In genomic region chr2:55609931-55610578, GRCh38 we compare ENCODE assay signal across 18 cellular contexts. TPM values are rescaled to one million over a fixed set of nuclear protein-coding genes. Genes with fewer than 3 reads are reported as not detected.
DNase-seq lines count a peak whose midpoint lies in the region; ATAC-seq and TF ChIP-seq lines count a peak whose summit lies in the region.
"Had no signal": no experiment of that assay in that cellular context is flagged by ENCODE, and none has a peak within 500 bp of the region (broad histone marks: within the 10 kb centered on the region; RNA-seq: fewer than 3 reads in every experiment).

No MANE protein-coding gene starts in this region.

- H3K9ac ChIP-seq in endocrine pancreas (ENCODE audit: control insufficient read depth, insufficient read depth, low read length) = no peak overlapping the region
- H3K9ac ChIP-seq: neural progenitor cell had no signal

- no peak overlapping the region for H3K4me3 ChIP-seq in CD4-positive, CD25-positive, alpha-beta regulatory T cell (ENCODE audit: low read depth, low read length)
- H3K4me3 ChIP-seq in endocrine pancreas (ENCODE audit: control insufficient read depth, insufficient read depth, low read length) (peak overlapping the region; percentile 14), sigmoid colon (no peak overlapping the region)
- H3K4me3 ChIP-seq: coronary artery, neural progenitor cell, thyroid gland had no signal

- no peak for TF ChIP-seq POLR2A in sigmoid colon (IDR thresholded peaks at IDR 0.05)

- WGBS in sigmoid colon, 2 donors = 35 to 67% methylated on average over 1 of the region's 1 CpG

- no peak for TF ChIP-seq EP300 in sigmoid colon (IDR thresholded peaks at IDR 0.05)

- H3K4me3 Mint-ChIP-seq in CD4-positive, CD25-positive, alpha-beta regulatory T cell = peak overlapping the region; percentile 2 to 18 (median 4)
- peak overlapping the region in 1 of 4 donors; percentile 5 for H3K4me3 Mint-ChIP-seq in IgD-negative memory B cell
- H3K4me3 Mint-ChIP-seq in nephron = no peak overlapping the region
- H3K4me3 Mint-ChIP-seq: brain, neural progenitor cell had no signal

- no peaks in the 10 kb centered on the region for H3K9me3 ChIP-seq in CD4-positive, CD25-positive, alpha-beta regulatory T cell (ENCODE audit: control insufficient read depth in 2 of 2, low read length in 2 of 2)
- H3K9me3 ChIP-seq in endocrine pancreas (ENCODE audit: control insufficient read depth, low read length) (no peaks in the 10 kb centered on the region), sigmoid colon (no peaks in the 10 kb centered on the region)
- H3K9me3 ChIP-seq: Caco-2, thyroid gland had no signal

- H3K9me3 Mint-ChIP-seq in CD4-positive, CD25-positive, alpha-beta regulatory T cell = no peaks in the 10 kb centered on the region
- H3K9me3 Mint-ChIP-seq in IgD-negative memory B cell (no peaks in the 10 kb centered on the region), nephron (no peaks in the 10 kb centered on the region)
- H3K9me3 Mint-ChIP-seq: brain, neural progenitor cell had no signal

- peaks cover 27% of the 10 kb centered on the region for H3K36me3 Mint-ChIP-seq in CD4-positive, CD25-positive, alpha-beta regulatory T cell
- peaks cover 12% of the 10 kb centered on the region for H3K36me3 Mint-ChIP-seq in IgD-negative memory B cell
- peaks cover 44% of the 10 kb centered on the region for H3K36me3 Mint-ChIP-seq in nephron (ENCODE audit: low read depth)

- no peak for ATAC-seq in CD4-positive, CD25-positive, alpha-beta regulatory T cell (ENCODE audit: low read depth in 2 of 2)

- no peaks in the 10 kb centered on the region for H3K27me3 ChIP-seq in CD4-positive, CD25-positive, alpha-beta regulatory T cell (ENCODE audit: control insufficient read depth, insufficient read depth, low read length)
- H3K27me3 ChIP-seq in endocrine pancreas (ENCODE audit: control insufficient read depth, insufficient read depth, low read length) (no peaks in the 10 kb centered on the region), sigmoid colon (no peaks in the 10 kb centered on the region)
- H3K27me3 ChIP-seq: neural progenitor cell, thyroid gland had no signal

- H3K27me3 Mint-ChIP-seq in CD4-positive, CD25-positive, alpha-beta regulatory T cell = no peaks in the 10 kb centered on the region
- H3K27me3 Mint-ChIP-seq in IgD-negative memory B cell (no peaks in the 10 kb centered on the region), nephron (ENCODE audit: low read depth) (no peaks in the 10 kb centered on the region)
- H3K27me3 Mint-ChIP-seq: brain had no signal

- intact Hi-C loops in sigmoid colon (cut with DNase I) = no loop called here

- peaks cover 25 to 79% (median 46%) of the 10 kb centered on the region in 4 donors for H3K4me1 Mint-ChIP-seq in CD4-positive, CD25-positive, alpha-beta regulatory T cell
- peaks cover 17 to 37% (median 34%) of the 10 kb centered on the region in 3 donors for H3K4me1 Mint-ChIP-seq in IgD-negative memory B cell
- peaks cover 6% of the 10 kb centered on the region for H3K4me1 Mint-ChIP-seq in nephron
- H3K4me1 Mint-ChIP-seq: neural progenitor cell had no signal

- no peak for TF ChIP-seq CTCF in nephron (IDR thresholded peaks at IDR 0.05; ENCODE audit: unreplicated experiment in 3 of 3)
- no peak for TF ChIP-seq CTCF in sigmoid colon (IDR thresholded peaks at IDR 0.05)

- no peak for DNase-seq in CD4-positive, CD25-positive, alpha-beta regulatory T cell
- no peak for DNase-seq in NCI-H69 (lab: John Stamatoyannopoulos, UW)
- DNase-seq in NCI-H1092 treated with DMSO at 0.1 percent for 48 hours (lab: John Stamatoyannopoulos, UW) = no peak
- no peak for DNase-seq in sigmoid colon
- DNase-seq: activated CD4-positive, CD25-positive, alpha-beta regulatory T cell treated with anti-CD3 and anti-CD28 coated beads, Interleukin-2, amount 50 U/mL, for 72 hours; activated gamma-delta T cell treated with Interleukin-2 at 50 U/mL for 16 hours; Caco-2; hypothalamus; KG1; NCI-H2029 treated with DMSO at 0.1 percent for 48 hours; NCI-H446 treated with DMSO at 0.1 percent for 48 hours; thyroid gland had no signal

- peaks cover 34% of the 10 kb centered on the region for H3K4me1 ChIP-seq in CD4-positive, CD25-positive, alpha-beta regulatory T cell (ENCODE audit: control insufficient read depth, insufficient read depth, low read length, poor library complexity, severe bottlenecking)
- H3K4me1 ChIP-seq in endocrine pancreas (ENCODE audit: control insufficient read depth, insufficient read depth, low read length) = peaks cover 20% of the 10 kb centered on the region
- H3K4me1 ChIP-seq in sigmoid colon = peaks cover 0 to 19% (median 14%) of the 10 kb centered on the region in 4 donors
- H3K4me1 ChIP-seq: neural progenitor cell had no signal

- H3K27ac Mint-ChIP-seq in CD4-positive, CD25-positive, alpha-beta regulatory T cell = peak overlapping the region; percentile 4 to 79 (median 18)
- H3K27ac Mint-ChIP-seq in IgD-negative memory B cell = peak overlapping the region in 2 of 3 donors; percentile 46 to 48
- H3K27ac Mint-ChIP-seq in nephron = peak overlapping the region; percentile 22 to 79 (median 49)
- H3K27ac Mint-ChIP-seq: neural progenitor cell had no signal

- no peak overlapping the region for H3K27ac ChIP-seq in CD4-positive, CD25-positive, alpha-beta regulatory T cell (ENCODE audit: insufficient read depth, low read length, poor library complexity, severe bottlenecking)
- no peak overlapping the region for H3K27ac ChIP-seq in sigmoid colon
- H3K27ac ChIP-seq: coronary artery, neural progenitor cell, thyroid gland had no signal

- H3K36me3 ChIP-seq in CD4-positive, CD25-positive, alpha-beta regulatory T cell (ENCODE audit: control insufficient read depth, insufficient read depth, low read length) = peaks cover 35% of the 10 kb centered on the region
- H3K36me3 ChIP-seq in endocrine pancreas (ENCODE audit: control insufficient read depth, insufficient read depth, low read length) (no peaks in the 10 kb centered on the region), sigmoid colon (peaks cover 4 to 41% (median 11%) of the 10 kb centered on the region in 4 donors)

RNA-seq across cellular contexts. Expression of gene PPP4R3B, which starts 7.4 kb away (rescaled TPM):
- total RNA-seq in CD4-positive, CD25-positive, alpha-beta regulatory T cell = 81.5 TPM
- 10 to 100 TPM; 71.8 to 85.4 (median 75.9) TPM for polyA plus RNA-seq in CD4-positive, CD25-positive, alpha-beta regulatory T cell
- polyA plus RNA-seq in IgD-negative memory B cell = 59.4 TPM
- total RNA-seq in sigmoid colon = 10 to 100 TPM; 75.8 to 88.5 (median 78.8) TPM
- 10 to 100 TPM; 29.4 to 52.0 (median 39.0) TPM for polyA plus RNA-seq in sigmoid colon

Comparison
In these comparisons a context has a peak if more than half of its experiments do, and no peak if none do; other contexts are left out.
1. H3K4me3 Mint-ChIP-seq: peak in CD4-positive, CD25-positive, alpha-beta regulatory T cell (4 of 4); none in nephron (0 of 3).
2. Peak in every context shown above with its lines, with median percentiles within 50 percentile points of each other: H3K27ac Mint-ChIP-seq.